Comparison of ENCODE assay signal across 14 cellular contexts in genomic region chr18:829432-829831, GRCh38.
"Had no signal": no experiment of that assay in that cellular context is flagged by ENCODE, and none has a peak within 500 bp of the region (broad histone marks: within the 10 kb centered on the region; RNA-seq: fewer than 3 reads in every experiment).

No MANE protein-coding gene starts in this region.

- H2AFZ ChIP-seq: hepatocyte had no signal

- FAIRE-seq: pancreas had no signal

- H3K9me3 Mint-ChIP-seq: activated CD4-positive, alpha-beta memory T cell treated with anti-CD3 and anti-CD28 coated beads for 36 hours; activated T-cell treated with anti-CD3 and anti-CD28 coated beads, Interleukin-2, amount 50 U/mL, for 72 hours; central memory CD8-positive, alpha-beta T cell; memory B cell had no signal

- H3K27ac ChIP-seq: epithelial cell of prostate, gastroesophageal sphincter, hepatocyte, pancreas, tibial artery, VCaP had no signal

- H3K4me3 ChIP-seq: gastroesophageal sphincter, hepatocyte, pancreas, tibial artery had no signal

- H3K27me3 Mint-ChIP-seq: activated CD4-positive, alpha-beta memory T cell treated with anti-CD3 and anti-CD28 coated beads for 36 hours had no signal

- H3K27ac Mint-ChIP-seq: memory B cell had no signal

- H3K9me3 ChIP-seq: gastroesophageal sphincter, pancreas, tibial artery had no signal

- H3K4me2 ChIP-seq: hepatocyte had no signal

- ATAC-seq: gastroesophageal sphincter had no signal

- H3K4me1 ChIP-seq: pancreas had no signal

- H3K36me3 Mint-ChIP-seq: activated CD4-positive, alpha-beta memory T cell treated with anti-CD3 and anti-CD28 coated beads for 36 hours; memory B cell had no signal

- DNase-seq: activated CD4-positive, alpha-beta memory T cell treated with anti-CD3 and anti-CD28 coated beads for 36 hours; activated CD8-positive, alpha-beta memory T cell treated with anti-CD3 and anti-CD28 coated beads, Interleukin-2, amount 50 U/mL, for 4 hours; activated T-cell treated with anti-CD3 and anti-CD28 coated beads, Interleukin-2, amount 50 U/mL, for 72 hours; cortex of kidney; left cardiac atrium; pancreas; stimulated activated CD4-positive, alpha-beta T cell treated with anti-CD3 and anti-CD28 coated beads, Interleukin-4, amount 100 ng/mL, for 4 hours; tibial artery had no signal

- H3K36me3 ChIP-seq: gastroesophageal sphincter, pancreas, tibial artery had no signal

- H3K79me2 ChIP-seq: hepatocyte had no signal

- H3K4me3 Mint-ChIP-seq: memory B cell had no signal

- H3K27me3 ChIP-seq: hepatocyte, pancreas had no signal
